ENCODE assay signal across 8 cellular contexts in the genomic region with DNA sequence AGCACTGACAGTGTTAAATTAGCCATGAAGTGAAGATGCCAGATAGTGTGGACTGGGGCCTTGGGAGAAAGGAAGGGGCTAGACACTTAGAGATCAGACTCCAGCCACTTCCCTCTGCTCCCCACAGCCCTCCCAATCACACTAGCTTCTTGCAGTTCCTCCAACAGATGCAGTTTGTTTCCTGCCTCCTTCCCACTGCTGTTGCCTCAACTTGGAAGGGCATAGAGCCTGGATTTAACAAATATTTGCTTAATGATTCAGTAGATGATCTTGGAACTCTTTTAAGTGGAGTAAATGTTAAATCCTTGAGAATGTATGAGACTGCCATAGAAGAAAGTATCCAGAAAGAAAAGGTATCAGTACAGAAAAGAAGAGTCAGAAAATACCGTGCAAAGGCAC. TPM values are rescaled to one million over a fixed set of nuclear protein-coding genes. Genes with fewer than 3 reads are reported as not detected.
DNase-seq lines count a peak whose midpoint lies in the region; ATAC-seq, FAIRE-seq and TF ChIP-seq lines count a peak whose summit lies in the region.

No MANE protein-coding gene starts in this region.

- H3K36me3 ChIP-seq in left ventricle myocardium inferior (peaks cover 20% of the 10 kb centered on the region), small intestine (ENCODE audit: control insufficient read depth in 2 of 2, insufficient read depth in 2 of 2, low read length in 2 of 2) (peaks cover 3 to 6% of the 10 kb centered on the region in 2 donors)

- FAIRE-seq in small intestine (lab: Jason Lieb, UNC): no peak

- DNase-seq in NCI-H2227 (lab: John Stamatoyannopoulos, UW; ENCODE audit: unreplicated experiment) (peak; percentile 36), NCI-H2227 treated with DMSO at 0.1 percent for 48 hours (lab: John Stamatoyannopoulos, UW) (no peak), left ventricle myocardium inferior (no peak), small intestine (peak; percentile 11), epidermal melanocyte (ENCODE audit: insufficient read length, low spot score) (no peak)
- no peak for DNase-seq in activated CD8-positive, alpha-beta memory T cell treated with anti-CD3 and anti-CD28 coated beads, Interleukin-2, amount 50 U/mL, for 4 hours

- no peak for ATAC-seq in HG03469 (IDR thresholded peaks at IDR 0.05; ENCODE audit: unreplicated experiment)

- H3K27me3 ChIP-seq in left ventricle myocardium inferior (ENCODE audit: low read depth): no peaks in the 10 kb centered on the region
- H3K27me3 ChIP-seq in small intestine (ENCODE audit: control insufficient read depth in 2 of 2, insufficient read depth in 2 of 2, low read length in 2 of 2): no peaks in the 10 kb centered on the region

- H3K27ac ChIP-seq in VCaP (peak overlapping the region; percentile 96), left ventricle myocardium inferior (replicated peaks) (peak overlapping the region; percentile 98), small intestine (ENCODE audit: low read depth in 1 of 2, low read length in 1 of 2) (peak overlapping the region in 1 of 2 donors; percentile 85)

- H3K4me1 ChIP-seq in left ventricle myocardium inferior: peaks cover 43% of the 10 kb centered on the region
- H3K4me1 ChIP-seq in small intestine (ENCODE audit: control insufficient read depth in 2 of 2, insufficient read depth in 1 of 2, low read depth in 1 of 2, low read length in 1 of 2): peaks cover 0 to 3% of the 10 kb centered on the region in 2 donors

- intact Hi-C loops in left ventricle myocardium inferior (cut with micrococcal nuclease): loop anchor here (5.0 kb wide), 1 partner anchor 98 kb away; no protein-coding TSS in a partner anchor

- H3K9me3 ChIP-seq in left ventricle myocardium inferior (replicated peaks): no peaks in the 10 kb centered on the region
- no peaks in the 10 kb centered on the region for H3K9me3 ChIP-seq in small intestine (ENCODE audit: control insufficient read depth, low read depth)

- TF ChIP-seq CTCF in VCaP (conservative IDR thresholded peaks at IDR 0.05): no peak
- TF ChIP-seq CTCF in left ventricle myocardium inferior (IDR thresholded peaks at IDR 0.05; ENCODE audit: borderline replicate concordance): no peak

- WGBS in small intestine, 3 donors: 27 to 33% (median 28%) methylated on average over 1 of the region's 1 CpG

- H3K4me3 ChIP-seq in left ventricle myocardium inferior (peak overlapping the region; percentile 95), small intestine (ENCODE audit: low read depth in 1 of 2, low read length in 2 of 2) (no peak overlapping the region)

RNA-seq across cellular contexts. Expression of a gene that starts 1.5 kb away (rescaled TPM):
- total RNA-seq in left ventricle myocardium inferior: 63.2 TPM
- polyA plus RNA-seq in small intestine: 10 to 100 TPM; 50.8 to 77.3 (median 70.4) TPM

RNA-seq across cellular contexts. Expression of a gene that starts 54.2 kb away (rescaled TPM):
- 42.8 TPM for total RNA-seq in left ventricle myocardium inferior
- polyA plus RNA-seq in small intestine: 100 to 1,000 TPM in 2 of 3 donors, 10 to 100 TPM in 1; 76.0 to 281 (median 169) TPM

Comparison
In these comparisons a context has a peak if more than half of its experiments do, and no peak if none do; other contexts are left out.
1. DNase-seq: peak in NCI-H2227 (single experiment) and small intestine (single experiment); none in NCI-H2227 treated with DMSO at 0.1 percent for 48 hours (single experiment), left ventricle myocardium inferior (single experiment), activated CD8-positive, alpha-beta memory T cell treated with anti-CD3 and anti-CD28 coated beads, Interleukin-2, amount 50 U/mL, for 4 hours (single experiment) and epidermal melanocyte (single experiment).